ENCODE assay signal across 12 cellular contexts in genomic region chr4:85399270-85399669, GRCh38.
DNase-seq lines count a peak whose midpoint lies in the region; ATAC-seq and TF ChIP-seq lines count a peak whose summit lies in the region.
"Had no signal": no experiment of that assay in that cellular context is flagged by ENCODE, and none has a peak within 500 bp of the region (broad histone marks: within the 10 kb centered on the region; RNA-seq: fewer than 3 reads in every experiment).

No MANE protein-coding gene starts in this region.

- no peaks in the 10 kb centered on the region for H3K27me3 Mint-ChIP-seq in activated T-cell treated with anti-CD3 and anti-CD28 coated beads, Interleukin-2, amount 50 U/mL, for 4 hours (ENCODE audit: low read depth)

- ATAC-seq in GM18907 (IDR thresholded peaks at IDR 0.05; ENCODE audit: unreplicated experiment) (peak; percentile 77), GM21786 (IDR thresholded peaks at IDR 0.05; ENCODE audit: unreplicated experiment) (peak; percentile 66), HG03135 (IDR thresholded peaks at IDR 0.05; ENCODE audit: unreplicated experiment) (peak; percentile 71)
- ATAC-seq in activated T-cell treated with anti-CD3 and anti-CD28 coated beads, Interleukin-2, amount 50 U/mL, for 4 hours, result no peak
- ATAC-seq in stimulated activated naive CD8-positive, alpha-beta T cell treated with anti-CD3 and anti-CD28 coated beads, Interleukin-15, Interleukin-2, amounts not matched to agents 100 U/mL and 50 U/mL, for 24 hours, result no peak

- in situ Hi-C loops in astrocyte of the spinal cord (cut with HindIII; ENCODE audit: low sequenced_read_pairs), result no loop called here

- no peaks in the 10 kb centered on the region for H3K4me1 Mint-ChIP-seq in activated T-cell treated with anti-CD3 and anti-CD28 coated beads, Interleukin-2, amount 50 U/mL, for 4 hours (ENCODE audit: low read depth)

- no peaks in the 10 kb centered on the region for H3K36me3 Mint-ChIP-seq in activated T-cell treated with anti-CD3 and anti-CD28 coated beads, Interleukin-2, amount 50 U/mL, for 4 hours (ENCODE audit: insufficient read depth)

- H3K9me3 Mint-ChIP-seq in activated T-cell treated with anti-CD3 and anti-CD28 coated beads, Interleukin-2, amount 50 U/mL, for 4 hours, result peaks cover 8% of the 10 kb centered on the region

- peak; percentile 20 for DNase-seq in astrocyte of the spinal cord (ENCODE audit: low read depth, low spot score)
- DNase-seq in activated T-cell treated with anti-CD3 and anti-CD28 coated beads, Interleukin-2, amount 50 U/mL, for 4 hours, result no peak
- DNase-seq in DMS 273 (lab: John Stamatoyannopoulos, UW; ENCODE audit: unreplicated experiment), result no peak
- no peak for DNase-seq in activated CD4-positive, alpha-beta T cell treated with anti-CD3 and anti-CD28 coated beads for 4 hours
- DNase-seq in stimulated activated naive CD8-positive, alpha-beta T cell treated with anti-CD3 and anti-CD28 coated beads, Interleukin-15, Interleukin-2, amounts not matched to agents 100 U/mL and 50 U/mL, for 24 hours, result no peak
- DNase-seq: activated T-cell treated with anti-CD3 and anti-CD28 coated beads for 4 hours, NCI-H526 had no signal

- no peak overlapping the region for H3K4me3 Mint-ChIP-seq in activated T-cell treated with anti-CD3 and anti-CD28 coated beads, Interleukin-2, amount 50 U/mL, for 4 hours

- TF ChIP-seq CTCF in astrocyte of the spinal cord (IDR thresholded peaks at IDR 0.05; ENCODE audit: low read depth, low read length), result no peak

- no peak overlapping the region for H3K4me3 ChIP-seq in astrocyte of the spinal cord (ENCODE audit: low read depth, low read length)
- H3K4me3 ChIP-seq: ascending aorta; BLaER1 treated with 17β-estradiol and CSF1 and Interleukin-3, amounts not matched to agents 10 nM and 100 nM had no signal

Comparison
In these comparisons a context has a peak if more than half of its experiments do, and no peak if none do; other contexts are left out.
1. ATAC-seq: peak in GM18907 (single experiment), GM21786 (single experiment) and HG03135 (single experiment); none in activated T-cell treated with anti-CD3 and anti-CD28 coated beads, Interleukin-2, amount 50 U/mL, for 4 hours (0 of 2) and stimulated activated naive CD8-positive, alpha-beta T cell treated with anti-CD3 and anti-CD28 coated beads, Interleukin-15, Interleukin-2, amounts not matched to agents 100 U/mL and 50 U/mL, for 24 hours (single experiment).